8 cellular contexts compared by ENCODE assay signal in the genomic region with DNA sequence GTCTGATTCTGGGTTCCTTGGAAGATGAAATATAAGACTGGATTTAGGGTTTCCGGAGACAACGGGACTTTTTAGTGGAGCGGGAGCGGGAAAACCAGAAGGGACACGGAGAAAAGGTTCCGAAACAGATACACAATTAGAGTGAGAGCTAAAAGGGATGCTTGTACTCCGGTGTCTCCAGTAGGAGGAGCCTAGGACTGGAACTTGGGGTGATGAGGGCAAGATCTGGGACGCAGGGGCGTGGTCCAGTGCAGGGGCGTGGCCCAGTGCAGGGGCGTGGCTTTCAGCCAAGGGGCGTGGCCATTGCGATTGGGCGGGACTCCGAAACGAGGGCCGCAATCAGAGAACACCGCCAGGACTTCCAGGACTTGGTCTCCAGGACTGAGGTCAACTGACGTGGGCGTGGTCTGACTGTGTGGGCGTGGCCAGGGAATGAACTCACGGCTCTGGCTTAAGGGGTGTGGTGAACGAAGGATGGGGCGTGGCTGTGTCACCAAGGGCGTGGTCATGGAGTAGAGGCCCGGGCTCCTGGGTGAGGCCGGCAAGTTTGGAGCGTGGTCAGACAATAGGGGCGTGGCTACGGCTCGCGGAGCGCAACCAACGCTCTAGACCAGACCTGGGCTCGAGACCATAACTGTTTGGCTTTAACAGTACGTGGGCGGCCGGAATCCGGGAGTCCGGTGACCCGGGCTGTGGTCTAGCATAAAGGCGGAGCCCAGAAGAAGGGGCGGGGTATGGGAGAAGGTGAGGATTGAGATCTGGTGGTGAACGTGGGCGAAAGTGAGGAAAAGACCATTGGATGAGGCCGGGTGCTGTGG. TPM values are rescaled to one million over a fixed set of nuclear protein-coding genes. Genes with fewer than 3 reads are reported as not detected.
A peak's percentile ranks its signal among the peaks of the same experiment; 100 is the strongest.
DNase-seq lines count a peak whose midpoint lies in the region; ATAC-seq and FAIRE-seq lines count a peak whose summit lies in the region.

DKKL1 (plus strand) TSS at position 613 of the 818 bp plus-strand sequence; CDS start at position 735, 122 bp downstream.

- H3K27ac Mint-ChIP-seq in stimulated activated naive CD8-positive, alpha-beta T cell treated with anti-CD3 and anti-CD28 coated beads, Interleukin-15, amount 100 ng/mL, for 72 hours: no peak within 1 kb of the TSS

- H3K27me3 Mint-ChIP-seq in stimulated activated naive CD8-positive, alpha-beta T cell treated with anti-CD3 and anti-CD28 coated beads, Interleukin-15, amount 100 ng/mL, for 72 hours: peaks cover 8% of the 10 kb centered on the region

- H3K4me1 ChIP-seq in ES-I3 (ENCODE audit: insufficient read depth, low read length): no peaks in the 10 kb centered on the region; the same call in 1 of the 2 replicates
- peaks cover 4 to 17% of the 10 kb centered on the region in 2 donors for H3K4me1 ChIP-seq in neuronal stem cell (ENCODE audit: control insufficient read depth in 2 of 2, insufficient read depth in 1 of 2, low read depth in 1 of 2, low read length in 2 of 2)

- WGBS in neuronal stem cell (ENCODE audit: extremely low coverage in 2 of 2, insufficient read length in 2 of 2, insufficient replicate concordance in 1 of 2), 2 donors: no CpG with 5 or more reads among the region's 46 CpGs

- H4K91ac ChIP-seq in neuronal stem cell (ENCODE audit: low read depth, low read length, poor library complexity): peak within 1 kb of the TSS; percentile 85

- H3K9me3 ChIP-seq in ES-I3 (ENCODE audit: control insufficient read depth, insufficient read depth, low read length) (0 out of 2 replicates have a peak, but pooled peaks cover under 1% of the 10 kb centered on the region), neuronal stem cell (replicated peaks in 1 of 2; ENCODE audit: control insufficient read depth in 2 of 2, insufficient read depth in 1 of 2, low read depth in 1 of 2, low read length in 2 of 2) (peaks cover under 1 to 2% of the 10 kb centered on the region in 2 donors)

- H2BK120ac ChIP-seq in neuronal stem cell (ENCODE audit: low read depth, low read length): no peak within 1 kb of the TSS

- no peak within 1 kb of the TSS for H4K8ac ChIP-seq in neuronal stem cell (ENCODE audit: low read depth, low read length)

- peak within 1 kb of the TSS; percentile 73 for H2BK12ac ChIP-seq in neuronal stem cell (ENCODE audit: low read length)

- H3K4ac ChIP-seq in neuronal stem cell (ENCODE audit: low read length): peak within 1 kb of the TSS; percentile 11

- H3K4me1 Mint-ChIP-seq in stimulated activated naive CD8-positive, alpha-beta T cell treated with anti-CD3 and anti-CD28 coated beads, Interleukin-15, amount 100 ng/mL, for 72 hours: no peaks in the 10 kb centered on the region

- peak within 1 kb of the TSS; percentile 17 for H3K23ac ChIP-seq in neuronal stem cell (ENCODE audit: low read depth, low read length, poor library complexity)

- peak within 1 kb of the TSS; percentile 97 for H3K18ac ChIP-seq in neuronal stem cell (ENCODE audit: low read length)

- peak within 1 kb of the TSS; percentile 80 for H3K4me2 ChIP-seq in neuronal stem cell (ENCODE audit: insufficient read depth, low read length, poor library complexity, severe bottlenecking)

- no peaks in the 10 kb centered on the region for H3K9me3 Mint-ChIP-seq in stimulated activated naive CD8-positive, alpha-beta T cell treated with anti-CD3 and anti-CD28 coated beads, Interleukin-15, amount 100 ng/mL, for 72 hours

- H2BK15ac ChIP-seq in neuronal stem cell (ENCODE audit: low read length): peak within 1 kb of the TSS; percentile 75

- H3K9ac ChIP-seq in ES-I3 (ENCODE audit: low read depth, low read length) (peak within 1 kb of the TSS; percentile 97; the same call in 1 of the 2 replicates), neuronal stem cell (ENCODE audit: low read depth, low read length, poor library complexity) (peak within 1 kb of the TSS; percentile 82)

- no peaks in the 10 kb centered on the region for H3K27me3 ChIP-seq in neuronal stem cell (ENCODE audit: control insufficient read depth in 3 of 3, insufficient read depth in 3 of 3, low read depth in 1 of 3, low read length in 3 of 3)

- H3K27ac ChIP-seq in neuronal stem cell (replicated peaks; ENCODE audit: low read length): peak within 1 kb of the TSS; percentile 81

- peaks cover 10% of the 10 kb centered on the region for H3K79me1 ChIP-seq in neuronal stem cell (ENCODE audit: low read depth, low read length)

- FAIRE-seq in frontal cortex (lab: Jason Lieb, UNC): no peak
- no peak for FAIRE-seq in RCC 7860 (lab: Jason Lieb, UNC)

- ATAC-seq in HG03354 (IDR thresholded peaks at IDR 0.05; ENCODE audit: poor library complexity, severe bottlenecking, unreplicated experiment): peak; percentile 57
- peak; percentile 88 for ATAC-seq in stimulated activated naive CD8-positive, alpha-beta T cell treated with anti-CD3 and anti-CD28 coated beads, Interleukin-15, amount 100 ng/mL, for 72 hours

- peak within 1 kb of the TSS; percentile 76 to 99 for H3K4me3 ChIP-seq in neuronal stem cell (ENCODE audit: low read length in 2 of 2)

- H2AK5ac ChIP-seq in neuronal stem cell (ENCODE audit: low read depth, low read length): peak within 1 kb of the TSS; percentile 94

- DNase-seq in RKO (ENCODE audit: low spot score): peak; percentile 98
- DNase-seq in activated effector memory CD4-positive, alpha-beta T cell treated with anti-CD3 and anti-CD28 coated beads, Interleukin-2, amount 50 U/mL, for 16 hours: peak; percentile 83
- peak; percentile 64 to 84 for DNase-seq in frontal cortex (ENCODE audit: low spot score in 2 of 2)
- peak; percentile 100 for DNase-seq in neuronal stem cell (ENCODE audit: low spot score)
- DNase-seq in stimulated activated naive CD8-positive, alpha-beta T cell treated with anti-CD3 and anti-CD28 coated beads, Interleukin-15, amount 100 ng/mL, for 72 hours: peak; percentile 82 to 89
- DNase-seq in RCC 7860 (ENCODE audit: low spot score): no peak

- H3K36me3 ChIP-seq in ES-I3 (ENCODE audit: insufficient read depth, low read length) (no peaks in the 10 kb centered on the region; the same call in 1 of the 2 replicates), neuronal stem cell (replicated peaks in 1 of 2; ENCODE audit: control insufficient read depth in 2 of 2, insufficient read depth in 2 of 2, low read length in 2 of 2) (peaks cover 10 to 19% of the 10 kb centered on the region in 2 donors)

- peak within 1 kb of the TSS; percentile 84 for H2AFZ ChIP-seq in neuronal stem cell (ENCODE audit: low read length)

- H2BK5ac ChIP-seq in neuronal stem cell (ENCODE audit: low read length): peak within 1 kb of the TSS; percentile 98

- no peak within 1 kb of the TSS for H3K4me3 Mint-ChIP-seq in stimulated activated naive CD8-positive, alpha-beta T cell treated with anti-CD3 and anti-CD28 coated beads, Interleukin-15, amount 100 ng/mL, for 72 hours

- H3K14ac ChIP-seq in neuronal stem cell (ENCODE audit: low read length): peak within 1 kb of the TSS; percentile 38

RNA-seq across cellular contexts. Expression of gene DKKL1, which starts in this region (rescaled TPM):
- 1.2 TPM for total RNA-seq in frontal cortex
- 8.4 TPM for polyA plus RNA-seq in neuronal stem cell (2013, experiment 1 of 2)
- 7.5 TPM for polyA plus RNA-seq in neuronal stem cell (2013, experiment 2 of 2)
